Comparison of ENCODE assay signal across 21 cellular contexts in genomic region chrX:18491601-18492000, GRCh38.
"Had no signal": no experiment of that assay in that cellular context is flagged by ENCODE, and none has a peak within 500 bp of the region (broad histone marks: within the 10 kb centered on the region; RNA-seq: fewer than 3 reads in every experiment).

No MANE protein-coding gene starts in this region.

- H3K36me3 ChIP-seq: heart left ventricle, ovary, suprapubic skin, thyroid gland had no signal

- H3K4me3 ChIP-seq: coronary artery, heart left ventricle, mucosa of descending colon, ovary, smooth muscle cell, suprapubic skin, thyroid gland had no signal

- H3K9me3 ChIP-seq: heart left ventricle, mucosa of descending colon, ovary, suprapubic skin, thyroid gland had no signal

- H3K27me3 ChIP-seq: heart left ventricle, ovary, suprapubic skin, thyroid gland had no signal

- H3K27ac ChIP-seq: coronary artery, heart left ventricle, ovary, suprapubic skin, thyroid gland had no signal

- ATAC-seq: heart left ventricle; left lobe of liver; mucosa of descending colon; naive thymus-derived CD8-positive, alpha-beta T cell; right cardiac atrium; stimulated activated effector memory CD8-positive, alpha-beta T cell treated with anti-CD3 and anti-CD28 coated beads, Interleukin-12 subunit alpha, Interleukin-12 subunit beta, amount 100 ng/mL, for 72 hours; stimulated activated naive CD8-positive, alpha-beta T cell treated with anti-CD3 and anti-CD28 coated beads, Interleukin-15, Interleukin-2, amounts not matched to agents 100 U/mL and 50 U/mL, for 24 hours had no signal

- H3K4me1 ChIP-seq: suprapubic skin, thyroid gland had no signal

- DNase-seq: effector CD4-positive, alpha-beta T cell; endodermal cell; erythroblast; foreskin melanocyte; heart left ventricle; hippocampal formation; mammary epithelial cell; mucosa of descending colon; naive thymus-derived CD8-positive, alpha-beta T cell; ovary; right cardiac atrium; stimulated activated CD4-positive, alpha-beta T cell treated with anti-CD3 and anti-CD28 coated beads, Interleukin-2, amount 100 ng/mL, for 48 hours; stimulated activated naive CD8-positive, alpha-beta T cell treated with anti-CD3 and anti-CD28 coated beads, Interleukin-15, Interleukin-2, amounts not matched to agents 100 U/mL and 50 U/mL, for 24 hours; thyroid gland had no signal

- FAIRE-seq: endothelial cell of umbilical vein, urothelium cell line had no signal
